ENCODE assay signal across 8 cellular contexts in the genomic region with DNA sequence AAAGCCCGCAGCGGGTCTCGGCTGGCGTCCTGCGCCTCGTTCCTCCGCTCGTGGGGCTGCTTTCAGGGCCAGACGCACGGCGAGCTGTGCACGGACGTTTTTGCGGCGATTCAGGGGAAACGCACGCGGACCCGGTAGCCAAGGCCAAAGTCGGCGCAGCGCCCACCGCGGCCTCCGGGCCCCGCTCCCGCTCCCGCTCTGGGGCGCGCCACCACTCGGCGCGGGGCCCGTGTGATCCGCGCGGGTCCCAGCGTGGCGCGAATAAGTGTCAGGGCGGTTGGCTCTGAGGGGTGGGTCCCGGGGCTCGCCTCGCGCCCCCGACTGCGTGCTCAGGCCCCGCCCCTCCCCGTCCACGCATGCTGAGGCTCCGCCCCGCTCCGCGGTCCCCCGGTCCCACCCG. TPM values are rescaled to one million over a fixed set of nuclear protein-coding genes. Genes with fewer than 3 reads are reported as not detected.
A peak's percentile ranks its signal among the peaks of the same experiment; 100 is the strongest.
DNase-seq lines count a peak whose midpoint lies in the region; ATAC-seq and TF ChIP-seq lines count a peak whose summit lies in the region.

No MANE protein-coding gene starts in this region.

- peaks cover 2 to 6% of the 10 kb centered on the region in 2 donors for H3K36me3 Mint-ChIP-seq in activated T-cell treated with anti-CD3 and anti-CD28 coated beads, Interleukin-2, amount 50 U/mL, for 72 hours (ENCODE audit: insufficient read depth in 2 of 2)

- CTCF ChIA-PET in PC-3 (lab: Charles Lee) = no interaction called here

- peaks cover 33% of the 10 kb centered on the region for H3K4me1 Mint-ChIP-seq in activated T-cell treated with anti-CD3 and anti-CD28 coated beads, Interleukin-2, amount 50 U/mL, for 72 hours (ENCODE audit: low read depth)

- H2AFZ ChIP-seq in PC-3 (ENCODE audit: low read length) (peak overlapping the region; percentile 86), hepatocyte (peak overlapping the region; percentile 96)

- TF ChIP-seq CTCF in PC-3 (conservative IDR thresholded peaks at IDR 0.05; ENCODE audit: low read depth, low read length) (no peak), hepatocyte (IDR thresholded peaks at IDR 0.05; ENCODE audit: poor library complexity) (no peak)

- H3K27me3 ChIP-seq in PC-3 (ENCODE audit: low read length) (no peaks in the 10 kb centered on the region), hepatocyte (no peaks in the 10 kb centered on the region)

- no peak overlapping the region; the same call in 1 of the 2 replicates for H3K27ac ChIP-seq in PC-3 (ENCODE audit: low read length)
- peak overlapping the region; percentile 71 for H3K27ac ChIP-seq in hepatocyte

- H3K79me2 ChIP-seq in PC-3 (ENCODE audit: low read length) = peaks cover 36% of the 10 kb centered on the region
- H3K79me2 ChIP-seq in hepatocyte = peaks cover 34% of the 10 kb centered on the region

- intact Hi-C loops in PC-3 (cut with micrococcal nuclease) = no loop called here

- ATAC-seq in activated T-cell treated with anti-CD3 and anti-CD28 coated beads, Interleukin-2, amount 50 U/mL, for 72 hours (replicated peaks in 1 of 2) = peak; percentile 49 to 56
- ATAC-seq in PC-3 = peak; percentile 11
- peak; percentile 50 for ATAC-seq in stimulated activated naive CD8-positive, alpha-beta T cell treated with anti-CD3 and anti-CD28 coated beads, Interleukin-15, Interleukin-2, amounts not matched to agents 100 U/mL and 50 U/mL, for 24 hours

- WGBS in hepatocyte (ENCODE audit: low lambda C conversion rate, missing lambda C conversion rate) = under 1% methylated on average over 40 of the region's 56 CpGs

- no peaks in the 10 kb centered on the region for H3K27me3 Mint-ChIP-seq in activated T-cell treated with anti-CD3 and anti-CD28 coated beads, Interleukin-2, amount 50 U/mL, for 72 hours (ENCODE audit: low read depth)

- H3K27ac Mint-ChIP-seq in activated T-cell treated with anti-CD3 and anti-CD28 coated beads, Interleukin-2, amount 50 U/mL, for 72 hours = no peak overlapping the region

- H3K9me2 ChIP-seq in PC-3 (replicated peaks; ENCODE audit: low read length) (no peaks in the 10 kb centered on the region), hepatocyte (replicated peaks; ENCODE audit: insufficient read depth) (no peaks in the 10 kb centered on the region)

- H3K9me3 Mint-ChIP-seq in activated T-cell treated with anti-CD3 and anti-CD28 coated beads, Interleukin-2, amount 50 U/mL, for 72 hours = peaks cover 2 to 3% of the 10 kb centered on the region in 2 donors

- BruUV-seq in PC-3 (replicated peaks; lab: Mats Ljungman, UMichigan) = no TSS peak

- peak overlapping the region; percentile 77 for H3K9ac ChIP-seq in PC-3 (ENCODE audit: low read length)

- no peak for DNase-seq in activated T-cell treated with anti-CD3 and anti-CD28 coated beads, Interleukin-2, amount 50 U/mL, for 72 hours
- no peak for DNase-seq in activated T-cell treated with anti-CD3 and anti-CD28 coated beads, Interleukin-2, amount 50 U/mL, for 48 hours
- DNase-seq in PC-3 (no peak), hepatocyte (ENCODE audit: low spot score) (no peak), SHP77 (lab: John Stamatoyannopoulos, UW) (no peak), COR-L47 (lab: John Stamatoyannopoulos, UW) (no peak)
- DNase-seq in stimulated activated naive CD8-positive, alpha-beta T cell treated with anti-CD3 and anti-CD28 coated beads, Interleukin-15, Interleukin-2, amounts not matched to agents 100 U/mL and 50 U/mL, for 24 hours = no peak
- DNase-seq in stimulated activated CD4-positive, alpha-beta T cell treated with anti-CD3 and anti-CD28 coated beads, Interleukin-1b, Interleukin-23, amount 100 ng/mL, for 48 hours = no peak

- peak overlapping the region in 1 of 2 donors; percentile 50 for H3K4me3 Mint-ChIP-seq in activated T-cell treated with anti-CD3 and anti-CD28 coated beads, Interleukin-2, amount 50 U/mL, for 72 hours

- H3K4me1 ChIP-seq in PC-3 (ENCODE audit: insufficient read depth, low read length) = peaks cover 4% of the 10 kb centered on the region; the same call in 1 of the 2 replicates
- peaks cover 8% of the 10 kb centered on the region for H3K4me1 ChIP-seq in hepatocyte (ENCODE audit: insufficient read depth)

- no peaks in the 10 kb centered on the region for H3F3A ChIP-seq in PC-3 (ENCODE audit: low read length, unreplicated experiment)

- H4K20me1 ChIP-seq in PC-3 (ENCODE audit: low read length) = peaks cover 11% of the 10 kb centered on the region; the same call in 1 of the 2 replicates
- peaks cover 9% of the 10 kb centered on the region for H4K20me1 ChIP-seq in hepatocyte (ENCODE audit: insufficient read depth, poor library complexity, severe bottlenecking)

- H3K9me3 ChIP-seq in PC-3 (ENCODE audit: low read length) (no peaks in the 10 kb centered on the region), hepatocyte (ENCODE audit: low read depth) (no peaks in the 10 kb centered on the region)

- H3K4me2 ChIP-seq in PC-3 (ENCODE audit: low read length) (peak overlapping the region; percentile 93), hepatocyte (peak overlapping the region; percentile 98)

- H3K4me3 ChIP-seq in PC-3 (ENCODE audit: low read length) = peak overlapping the region; percentile 67
- peak overlapping the region; percentile 94 for H3K4me3 ChIP-seq in hepatocyte

- POLR2A ChIA-PET in PC-3 (lab: Charles Lee; ENCODE audit: unreplicated experiment) = no interaction called here

- H3K36me3 ChIP-seq in PC-3 (ENCODE audit: low read depth, low read length) (no peaks in the 10 kb centered on the region), hepatocyte (replicated peaks; ENCODE audit: insufficient read depth, low read depth) (no peaks in the 10 kb centered on the region)

RNA-seq across cellular contexts. Expression of gene TBCD, which starts 0.7 kb away (rescaled TPM):
- total RNA-seq in activated T-cell treated with anti-CD3 and anti-CD28 coated beads, Interleukin-2, amount 50 U/mL, for 72 hours = 100 to 1,000 TPM; 112 to 134 TPM
- total RNA-seq in PC-3 (2014; rRNA removed) (29.6 and 52.5 TPM in 2 replicates), hepatocyte (24.5 and 34.4 TPM in 2 replicates)
- polyA plus RNA-seq in hepatocyte = 41.5 and 42.3 TPM in 2 replicates

RNA-seq across cellular contexts. Expression of gene FN3K, which starts 15.8 kb away (rescaled TPM):
- 1 to 10 TPM; 3.5 to 4.3 TPM for total RNA-seq in activated T-cell treated with anti-CD3 and anti-CD28 coated beads, Interleukin-2, amount 50 U/mL, for 72 hours
- 8.4 and 14.7 TPM in 2 replicates for total RNA-seq in PC-3 (2014; rRNA removed)
- total RNA-seq in hepatocyte = 4.0 and 17.3 TPM in 2 replicates
- 12.8 and 13.7 TPM in 2 replicates for polyA plus RNA-seq in hepatocyte

RNA-seq across cellular contexts. Expression of gene FN3KRP, which starts 34.7 kb away (rescaled TPM):
- 10 to 100 TPM; 39.6 to 47.8 TPM for total RNA-seq in activated T-cell treated with anti-CD3 and anti-CD28 coated beads, Interleukin-2, amount 50 U/mL, for 72 hours
- total RNA-seq in PC-3 (2014; rRNA removed) (32.9 and 37.4 TPM in 2 replicates), hepatocyte (17.0 and 18.7 TPM in 2 replicates)
- 24.0 and 27.4 TPM in 2 replicates for polyA plus RNA-seq in hepatocyte

RNA-seq across cellular contexts. Expression of gene RAB40B, which starts 52.7 kb away (rescaled TPM):
- 1 to 10 TPM; 2.5 to 3.1 TPM for total RNA-seq in activated T-cell treated with anti-CD3 and anti-CD28 coated beads, Interleukin-2, amount 50 U/mL, for 72 hours
- total RNA-seq in PC-3 (2014; rRNA removed) = 16.5 and 22.4 TPM in 2 replicates
- total RNA-seq in hepatocyte = 20.0 and 22.2 TPM in 2 replicates
- polyA plus RNA-seq in hepatocyte = 22.2 and 27.8 TPM in 2 replicates
